In genomic region chr3:106239195-106239697, GRCh38 we compare ENCODE assay signal across 2 cellular contexts.
TF ChIP-seq lines count a peak whose summit lies in the region.

No MANE protein-coding gene starts in this region.

TF ChIP-seq in IMR-90, 13 proteins besides CTCF, POLR2A, EP300 and RAD21 (continued from another document):
- no peak for TF ChIP-seq USF2 (IDR thresholded peaks at IDR 0.05; ENCODE audit: low read depth, low read length)
- no peak for TF ChIP-seq BHLHE40 (IDR thresholded peaks at IDR 0.05; ENCODE audit: low read depth, low read length)
- no peak for TF ChIP-seq MAZ (IDR thresholded peaks at IDR 0.05; ENCODE audit: borderline replicate concordance, low read depth, low read length)
- no peak for TF ChIP-seq CEBPB (IDR thresholded peaks at IDR 0.05; ENCODE audit: low read depth, low read length)
- no peak for TF ChIP-seq NFE2L2 (IDR thresholded peaks at IDR 0.05; ENCODE audit: low read depth, low read length)
- no peak for TF ChIP-seq MXI1 (IDR thresholded peaks at IDR 0.05; ENCODE audit: borderline replicate concordance, low read depth, low read length)
- TF ChIP-seq FOS (IDR thresholded peaks at IDR 0.05; ENCODE audit: low read depth, low read length), result no peak

TF ChIP-seq in neural cell, 6 proteins besides CTCF, POLR2A, EP300 and RAD21 (continued from another document):
- TF ChIP-seq REST (IDR thresholded peaks at IDR 0.05; ENCODE audit: borderline replicate concordance), result peak; percentile 96
- peak; percentile 78 for TF ChIP-seq POLR2AphosphoS5 (IDR thresholded peaks at IDR 0.05)
- TF ChIP-seq EZH2 (IDR thresholded peaks at IDR 0.05; ENCODE audit: borderline replicate concordance, insufficient read depth, low read length, poor library complexity, severe bottlenecking), result no peak
- TF ChIP-seq SMC3 (conservative IDR thresholded peaks at IDR 0.05; ENCODE audit: poor library complexity), result peak; percentile 21
- TF ChIP-seq TAF1 (IDR thresholded peaks at IDR 0.05; ENCODE audit: low read depth), result no peak
